Comparison of ENCODE assay signal across 8 cellular contexts in the genomic region with DNA sequence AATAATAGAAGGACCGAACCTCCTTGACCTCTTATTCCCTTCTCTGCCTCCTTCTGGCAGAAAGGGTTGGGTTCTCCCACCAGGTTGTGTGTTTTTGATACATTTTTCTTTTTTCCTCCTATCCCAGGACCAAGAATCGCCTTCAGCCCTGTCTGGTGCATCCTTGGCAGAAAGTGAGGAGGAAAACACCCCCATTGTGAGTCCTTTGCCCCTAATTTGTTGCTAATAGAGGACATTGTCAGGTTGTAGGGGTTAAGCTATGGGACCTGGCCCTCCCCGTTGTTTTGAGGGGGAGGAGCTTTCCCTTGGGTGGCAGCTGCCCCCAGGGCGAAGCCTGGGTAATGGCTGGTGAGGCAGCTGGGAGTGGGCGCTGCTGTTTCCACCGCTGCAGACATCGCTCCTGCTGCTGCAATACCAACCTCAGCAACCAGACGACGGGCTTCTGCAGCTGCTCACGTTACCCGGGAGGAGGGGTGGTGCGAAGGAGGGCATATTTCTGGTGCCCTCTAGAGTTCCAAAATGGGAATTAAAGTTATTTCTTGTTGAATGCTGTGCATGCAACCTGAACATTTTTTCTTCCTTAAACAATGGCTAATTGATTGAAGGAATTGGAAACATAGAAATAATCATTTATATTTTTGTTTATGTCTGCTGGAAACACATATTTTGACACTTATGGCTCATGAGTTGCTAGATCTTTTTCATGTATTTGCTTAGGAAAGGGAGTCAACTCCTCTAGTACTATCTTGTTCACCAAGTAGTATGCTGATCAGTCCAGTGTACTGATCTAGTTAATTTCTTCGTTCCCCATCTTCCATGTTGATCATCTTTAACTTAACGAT. TPM values are rescaled to one million over a fixed set of nuclear protein-coding genes. Genes with fewer than 3 reads are reported as not detected.
DNase-seq lines count a peak whose midpoint lies in the region; ATAC-seq and TF ChIP-seq lines count a peak whose summit lies in the region.

No MANE protein-coding gene starts in this region.

- peak; percentile 33 to 52 for TF ChIP-seq POLR2A in uterus (IDR thresholded peaks at IDR 0.05)

- H3K27ac ChIP-seq in right atrium auricular region (peak overlapping the region; percentile 99 to 100), uterus (peak overlapping the region; percentile 95 to 99)

- H3K4me1 ChIP-seq in right atrium auricular region (peaks cover 0 to 45% of the 10 kb centered on the region in 2 donors), uterus (peaks cover 0 to 4% of the 10 kb centered on the region in 2 donors)

- peak overlapping the region; percentile 88 to 94 for H3K4me3 ChIP-seq in right atrium auricular region
- H3K4me3 ChIP-seq in uterus = peak overlapping the region; percentile 74 to 75

- H3K27me3 ChIP-seq in right atrium auricular region = no peaks in the 10 kb centered on the region
- H3K27me3 ChIP-seq in uterus = no peaks in the 10 kb centered on the region

- DNase-seq in GM13976 (ENCODE audit: low spot score) (peak; percentile 67), NCI-H146 (lab: John Stamatoyannopoulos, UW) (peak; percentile 91), T-helper 1 cell (peak; percentile 73 to 93 (median 83)), amygdala (lab: John Stamatoyannopoulos, UW) (peak in 55 of 56 donors; percentile 17 to 88 (median 72)), right atrium auricular region (ENCODE audit: low spot score) (peak; percentile 87), pulmonary artery endothelial cell (ENCODE audit: low read depth, low spot score) (peak; percentile 71), uterus (peak; percentile 71 to 82)

- intact Hi-C loops in uterus (cut with DNase I; ENCODE audit: low total_unique reads) = no loop called here

- H3K9me3 ChIP-seq in right atrium auricular region (no peaks in the 10 kb centered on the region), uterus (no peaks in the 10 kb centered on the region)

- peak; percentile 59 for TF ChIP-seq CTCF in GM13976 (IDR thresholded peaks at IDR 0.05; ENCODE audit: borderline replicate concordance, control extremely low read depth, extremely low read depth, insufficient read depth, missing control alignments)
- peak; percentile 78 to 98 for TF ChIP-seq CTCF in right atrium auricular region (IDR thresholded peaks at IDR 0.05)
- peak; percentile 87 to 98 (median 93) for TF ChIP-seq CTCF in uterus (IDR thresholded peaks at IDR 0.05)

- H3K36me3 ChIP-seq in right atrium auricular region (no peaks in the 10 kb centered on the region), uterus (no peaks in the 10 kb centered on the region)

- in situ Hi-C loops in GM13976 (cut with MboI; ENCODE audit: low sequenced_read_pairs, unreplicated experiment) = loop anchor here (25.0 kb wide), 2 partner anchors 198 to 298 kb away; no protein-coding TSS in a partner anchor

- peak; percentile 28 for ATAC-seq in HG02870 (IDR thresholded peaks at IDR 0.05; ENCODE audit: unreplicated experiment)

RNA-seq across cellular contexts. Expression of a gene that starts 1.5 kb away (rescaled TPM):
- 10 to 100 TPM; 35.7 to 48.1 TPM for total RNA-seq in right atrium auricular region
- total RNA-seq in pulmonary artery endothelial cell = 49.8 and 53.2 TPM in 2 replicates
- total RNA-seq in uterus = 100 to 1,000 TPM in 2 of 4 donors, 10 to 100 TPM in 2; 54.7 to 175 (median 98.3) TPM

Comparison
In these comparisons a context has a peak if more than half of its experiments do, and no peak if none do; other contexts are left out.
1. Peak in every context shown above with its lines: DNase-seq, ATAC-seq, H3K4me3 ChIP-seq and H3K27ac ChIP-seq.